ENCODE assay signal across 15 cellular contexts in the genomic region with DNA sequence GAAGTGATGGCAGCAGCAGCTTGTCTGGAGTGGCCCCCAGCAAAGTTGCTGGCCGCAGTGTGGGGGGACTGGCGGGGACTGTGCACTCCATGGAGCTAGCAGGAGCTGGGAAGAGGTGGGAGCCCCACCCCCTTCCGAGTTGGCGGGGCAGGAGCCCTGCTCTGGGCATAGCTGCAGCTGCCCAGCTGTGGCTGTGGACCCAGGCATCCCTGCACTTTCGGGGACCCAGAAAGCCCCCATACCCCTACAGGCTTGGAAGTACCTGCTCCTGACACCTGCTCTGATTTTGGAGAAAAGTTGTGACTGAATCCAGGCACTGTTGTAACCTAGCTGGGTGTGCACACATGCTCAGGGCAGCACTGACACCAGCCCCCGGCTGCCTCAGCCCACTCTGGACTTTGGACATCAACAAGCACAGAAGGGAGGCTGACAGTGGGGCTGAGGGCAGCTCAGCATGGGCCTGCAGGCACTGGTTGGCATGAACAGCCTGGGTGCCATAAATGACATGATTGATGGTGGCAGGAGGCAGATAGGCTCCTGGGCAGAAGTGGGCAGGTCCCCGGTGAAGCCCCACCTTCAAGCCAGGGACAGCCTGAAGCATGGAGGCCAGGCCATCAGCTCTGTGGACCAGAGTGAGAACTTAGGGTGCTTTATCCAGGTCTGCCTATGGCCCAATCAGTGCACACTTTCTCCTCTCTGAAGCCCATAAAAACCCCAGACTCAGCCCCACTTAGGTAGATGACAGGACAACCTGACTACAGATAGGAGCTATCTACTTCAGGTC. TPM values are rescaled to one million over a fixed set of nuclear protein-coding genes. Genes with fewer than 3 reads are reported as not detected.
A peak's percentile ranks its signal among the peaks of the same experiment; 100 is the strongest.
DNase-seq lines count a peak whose midpoint lies in the region; ATAC-seq, FAIRE-seq and TF ChIP-seq lines count a peak whose summit lies in the region.
"Had no signal": no experiment of that assay in that cellular context is flagged by ENCODE, and none has a peak within 500 bp of the region (broad histone marks: within the 10 kb centered on the region; RNA-seq: fewer than 3 reads in every experiment).

No MANE protein-coding gene starts in this region.

- H3K4me3 ChIP-seq in DND-41 (ENCODE audit: low read depth in 1 of 2, low read length in 2 of 2) (no peak overlapping the region), psoas muscle (no peak overlapping the region)
- H3K4me3 ChIP-seq: GM12878 had no signal

- no peaks in the 10 kb centered on the region for H3K27me3 Mint-ChIP-seq in CD4-positive, alpha-beta T cell

- no peaks in the 10 kb centered on the region for H3K4me1 ChIP-seq in DND-41 (ENCODE audit: insufficient read depth, low read length)
- no peaks in the 10 kb centered on the region for H3K4me1 ChIP-seq in psoas muscle
- H3K4me1 ChIP-seq: Caco-2 had no signal

- CTCF ChIA-PET in CD4-positive, alpha-beta T cell (lab: Charles Lee) = no interaction called here

- POLR2A ChIA-PET in CD4-positive, alpha-beta T cell (lab: Charles Lee) = interaction anchor here (0.5 to 0.9 kb wide), 2 partner anchors 13 kb away, joined by 3 read pairs; a partner anchor contains a TSS

- no peak for TF ChIP-seq CTCF in DND-41 (IDR thresholded peaks at IDR 0.05; ENCODE audit: borderline replicate concordance, extremely low read depth, low read length, poor library complexity, severe bottlenecking)
- no peak for TF ChIP-seq CTCF in psoas muscle (IDR thresholded peaks at IDR 0.05)
- TF ChIP-seq CTCF in CD4-positive, alpha-beta T cell (IDR thresholded peaks at IDR 0.05) = no peak

- no peaks in the 10 kb centered on the region for H3K4me1 Mint-ChIP-seq in CD4-positive, alpha-beta T cell (ENCODE audit: low read depth)

- no peaks in the 10 kb centered on the region for H3K79me2 ChIP-seq in DND-41 (ENCODE audit: insufficient read depth, low read length)

- H2AFZ ChIP-seq in DND-41 (ENCODE audit: low read depth, low read length) = no peak overlapping the region

- intact Hi-C loops in psoas muscle (cut with DNase I) = no loop called here
- intact Hi-C loops in CD4-positive, alpha-beta T cell (cut with DNase I, micrococcal nuclease) = no loop called here

- H4K20me1 ChIP-seq in DND-41 (ENCODE audit: insufficient read depth, low read length) = no peaks in the 10 kb centered on the region

- H3K27ac Mint-ChIP-seq in CD4-positive, alpha-beta T cell = no peak overlapping the region

- peak; percentile 12; the same call in 1 of the 3 replicates for ATAC-seq in DND-41 (ENCODE audit: insufficient read depth, low read depth)
- ATAC-seq in psoas muscle = peak in 3 of 4 donors; percentile 27 to 35 (median 33)
- ATAC-seq in GM18517 (IDR thresholded peaks at IDR 0.05; ENCODE audit: unreplicated experiment) = no peak
- ATAC-seq in CD4-positive, alpha-beta T cell (ENCODE audit: poor library complexity) = no peak
- ATAC-seq: GM12878, Panc1 had no signal

- no peak for DNase-seq in DND-41
- no peak for DNase-seq in HTR-8/SVneo (ENCODE audit: insufficient read length, low spot score)
- DNase-seq in islet precursor cell = peak; percentile 46
- DNase-seq in psoas muscle = no peak
- no peak for DNase-seq in CD4-positive, alpha-beta T cell
- DNase-seq in NCI-H2171 treated with DMSO at 0.1 percent for 48 hours (lab: John Stamatoyannopoulos, UW) = no peak
- DNase-seq: Caco-2, DMS79, GOT3, Karpas-422, NCI-H1105 treated with DMSO at 0.1 percent for 48 hours, NCI-H187 had no signal

- H3K27me3 ChIP-seq in DND-41 (ENCODE audit: insufficient read depth, low read length, poor library complexity) (no peaks in the 10 kb centered on the region), psoas muscle (ENCODE audit: insufficient read depth in 3 of 3, low read length in 2 of 3) (no peaks in the 10 kb centered on the region)
- no peaks in the 10 kb centered on the region for H3K27me3 ChIP-seq in CD4-positive, alpha-beta T cell (ENCODE audit: control insufficient read depth, insufficient read depth, low read length)

- no peak overlapping the region for H3K9ac ChIP-seq in DND-41 (ENCODE audit: low read depth, low read length)

- WGBS in psoas muscle, 3 donors = 93 to 98% (median 96%) methylated on average over 7 of the region's 7 CpGs

- peaks cover 3% of the 10 kb centered on the region for H3K9me3 Mint-ChIP-seq in CD4-positive, alpha-beta T cell

- H3K27ac ChIP-seq in DND-41 (ENCODE audit: low read length) (no peak overlapping the region), psoas muscle (no peak overlapping the region)
- no peak overlapping the region for H3K27ac ChIP-seq in CD4-positive, alpha-beta T cell (ENCODE audit: low read depth, low read length)

- H3K9me3 ChIP-seq in DND-41 (ENCODE audit: insufficient read depth, low read length, severe bottlenecking) (peaks cover 21% of the 10 kb centered on the region), psoas muscle (no peaks in the 10 kb centered on the region)
- no peaks in the 10 kb centered on the region for H3K9me3 ChIP-seq in CD4-positive, alpha-beta T cell (ENCODE audit: control insufficient read depth, low read length)
- H3K9me3 ChIP-seq: Caco-2 had no signal

- peaks cover 53% of the 10 kb centered on the region for H3K36me3 ChIP-seq in DND-41 (ENCODE audit: insufficient read depth, low read length)
- peaks cover 4 to 66% of the 10 kb centered on the region in 2 donors for H3K36me3 ChIP-seq in psoas muscle (ENCODE audit: insufficient read depth in 1 of 2, low read depth in 1 of 2)

- peak; percentile 38 for FAIRE-seq in HTR-8/SVneo (lab: Jason Lieb, UNC)
- FAIRE-seq: GM12878 had no signal

- H3K4me2 ChIP-seq in DND-41 (ENCODE audit: insufficient read depth, low read length) = no peak overlapping the region

- H3K36me3 Mint-ChIP-seq in CD4-positive, alpha-beta T cell (ENCODE audit: low read depth) = peaks cover 79% of the 10 kb centered on the region

- H3K4me3 Mint-ChIP-seq in CD4-positive, alpha-beta T cell = no peak overlapping the region

RNA-seq across cellular contexts. Expression of a gene that starts 12.6 kb away (rescaled TPM):
- 10 to 100 TPM; 13.7 to 22.8 (median 18.9) TPM for total RNA-seq in psoas muscle
- 10 to 100 TPM in 1 of 3 donors, 1 to 10 TPM in 2; 3.0 to 17.4 (median 3.6) TPM for polyA plus RNA-seq in psoas muscle
- 1 to 10 TPM; 4.1 to 4.2 TPM for total RNA-seq in CD4-positive, alpha-beta T cell

RNA-seq across cellular contexts. Expression of a gene that starts 12.8 kb away (rescaled TPM):
- 1 to 10 TPM; 3.0 to 5.3 (median 4.2) TPM for total RNA-seq in psoas muscle
- polyA plus RNA-seq in psoas muscle = 1 to 10 TPM; 1.3 to 6.6 (median 2.4) TPM
- total RNA-seq in CD4-positive, alpha-beta T cell = 1 to 10 TPM; 6.3 to 7.2 TPM

Comparison
In these comparisons a context has a peak if more than half of its experiments do, and no peak if none do; other contexts are left out.
1. ATAC-seq: peak in DND-41 (single experiment) and psoas muscle (3 of 4); none in GM18517 (single experiment) and CD4-positive, alpha-beta T cell (single experiment).